ENCODE assay signal across 1 cellular context in genomic region chr3:164194842-164195241, GRCh38.
TF ChIP-seq lines count a peak whose summit lies in the region.

No MANE protein-coding gene starts in this region.

TF ChIP-seq in GM23338, 12 proteins besides CTCF, POLR2A, EP300 and RAD21 (continued from another document):
- TF ChIP-seq REST (IDR thresholded peaks at IDR 0.05; ENCODE audit: unreplicated experiment): no peak
